ENCODE assay signal across 28 cellular contexts in the genomic region with DNA sequence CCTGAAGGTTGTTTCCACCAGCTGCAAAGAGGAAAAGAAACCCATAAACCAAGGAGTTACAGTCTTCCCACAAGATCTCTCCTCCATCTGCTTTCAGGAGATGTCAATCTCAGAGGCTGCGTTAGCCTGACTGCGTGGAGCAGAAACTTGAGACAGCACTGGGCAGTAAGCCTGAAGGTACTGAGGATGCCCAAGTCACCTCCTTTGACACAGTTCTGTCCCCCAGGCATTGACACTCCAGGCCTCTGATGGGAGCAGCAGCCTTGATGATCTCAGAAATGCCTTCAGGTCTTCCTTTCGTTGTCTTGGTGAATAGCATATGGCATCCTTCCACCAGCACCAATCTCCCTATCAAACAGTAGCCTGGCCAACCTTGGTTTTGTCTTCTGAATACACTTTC.
DNase-seq lines count a peak whose midpoint lies in the region; ATAC-seq and FAIRE-seq lines count a peak whose summit lies in the region.
"Had no signal": no experiment of that assay in that cellular context is flagged by ENCODE, and none has a peak within 500 bp of the region (broad histone marks: within the 10 kb centered on the region; RNA-seq: fewer than 3 reads in every experiment).

No MANE protein-coding gene starts in this region.

- H3K27me3 ChIP-seq in CD8-positive, alpha-beta memory T cell (ENCODE audit: insufficient read depth, low read length, poor library complexity, severe bottlenecking) = no peaks in the 10 kb centered on the region
- H3K27me3 ChIP-seq: brain microvascular endothelial cell, gastroesophageal sphincter, Peyer's patch, sigmoid colon, suprapubic skin, upper lobe of right lung had no signal

- peak overlapping the region in 6 of 8 donors; percentile 11 to 85 (median 71) for H3K27ac Mint-ChIP-seq in CD8-positive, alpha-beta memory T cell
- H3K27ac Mint-ChIP-seq in activated naive CD8-positive, alpha-beta T cell treated with anti-CD3 and anti-CD28 coated beads, Interleukin-2, amount 50 U/mL, for 24 hours = peak overlapping the region; percentile 57
- H3K27ac Mint-ChIP-seq in natural killer cell treated with Interleukin-12 subunit alpha and Interleukin-12 subunit beta and Interleukin-15 and Interleukin-18, amount 100 ng/mL, for 72 hours = peak overlapping the region; percentile 2 to 17
- H3K27ac Mint-ChIP-seq: HFFc6 had no signal

- H3K4me1 ChIP-seq in CD8-positive, alpha-beta memory T cell (ENCODE audit: insufficient read depth, low read length) = no peaks in the 10 kb centered on the region
- H3K4me1 ChIP-seq: Peyer's patch, suprapubic skin, upper lobe of right lung had no signal

- no peaks in the 10 kb centered on the region for H3K9me3 ChIP-seq in CD8-positive, alpha-beta memory T cell (ENCODE audit: low read length)
- H3K9me3 ChIP-seq: gastroesophageal sphincter, Peyer's patch, sigmoid colon, suprapubic skin, upper lobe of right lung had no signal

- no peak for FAIRE-seq in RCC 7860 (lab: Jason Lieb, UNC)

- H3K36me3 ChIP-seq in CD8-positive, alpha-beta memory T cell (ENCODE audit: insufficient read depth, low read length) = peaks cover 23% of the 10 kb centered on the region

- ATAC-seq in activated naive CD8-positive, alpha-beta T cell treated with anti-CD3 and anti-CD28 coated beads, Interleukin-2, amount 50 U/mL, for 24 hours = no peak
- ATAC-seq in natural killer cell treated with Interleukin-12 subunit alpha and Interleukin-12 subunit beta and Interleukin-15 and Interleukin-18, amount 100 ng/mL, for 72 hours = no peak
- ATAC-seq in HG03139 (IDR thresholded peaks at IDR 0.05; ENCODE audit: unreplicated experiment) = no peak
- ATAC-seq: gastroesophageal sphincter, upper lobe of right lung had no signal

- no peak overlapping the region for H3K4me3 ChIP-seq in CD8-positive, alpha-beta memory T cell (ENCODE audit: low read length)
- H3K4me3 ChIP-seq: gastroesophageal sphincter, Peyer's patch, sigmoid colon, suprapubic skin, upper lobe of right lung had no signal

- POLR2A ChIA-PET in CD8-positive, alpha-beta memory T cell (lab: Charles Lee) = no interaction called here

- no peak overlapping the region for H3K27ac ChIP-seq in CD8-positive, alpha-beta memory T cell (ENCODE audit: low read depth, low read length)
- H3K27ac ChIP-seq: brain microvascular endothelial cell, C4-2B, Peyer's patch, suprapubic skin, upper lobe of right lung, VCaP had no signal

- H3K9me3 Mint-ChIP-seq in CD8-positive, alpha-beta memory T cell = no peaks in the 10 kb centered on the region
- H3K9me3 Mint-ChIP-seq in activated naive CD8-positive, alpha-beta T cell treated with anti-CD3 and anti-CD28 coated beads, Interleukin-2, amount 50 U/mL, for 24 hours = no peaks in the 10 kb centered on the region
- no peaks in the 10 kb centered on the region for H3K9me3 Mint-ChIP-seq in natural killer cell treated with Interleukin-12 subunit alpha and Interleukin-12 subunit beta and Interleukin-15 and Interleukin-18, amount 100 ng/mL, for 72 hours
- H3K9me3 Mint-ChIP-seq: HFFc6 had no signal

- H3K36me3 Mint-ChIP-seq in CD8-positive, alpha-beta memory T cell = peaks cover 4 to 90% (median 21%) of the 10 kb centered on the region in 3 donors
- H3K36me3 Mint-ChIP-seq in activated naive CD8-positive, alpha-beta T cell treated with anti-CD3 and anti-CD28 coated beads, Interleukin-2, amount 50 U/mL, for 24 hours (ENCODE audit: low read depth) = peaks cover 62% of the 10 kb centered on the region
- H3K36me3 Mint-ChIP-seq in natural killer cell treated with Interleukin-12 subunit alpha and Interleukin-12 subunit beta and Interleukin-15 and Interleukin-18, amount 100 ng/mL, for 72 hours = peaks cover 27% of the 10 kb centered on the region

- CTCF ChIA-PET in CD8-positive, alpha-beta memory T cell (lab: Charles Lee) = no interaction called here

- H3K27me3 Mint-ChIP-seq in CD8-positive, alpha-beta memory T cell = no peaks in the 10 kb centered on the region
- no peaks in the 10 kb centered on the region for H3K27me3 Mint-ChIP-seq in activated naive CD8-positive, alpha-beta T cell treated with anti-CD3 and anti-CD28 coated beads, Interleukin-2, amount 50 U/mL, for 24 hours
- no peaks in the 10 kb centered on the region for H3K27me3 Mint-ChIP-seq in natural killer cell treated with Interleukin-12 subunit alpha and Interleukin-12 subunit beta and Interleukin-15 and Interleukin-18, amount 100 ng/mL, for 72 hours

- H3K4me3 Mint-ChIP-seq in CD8-positive, alpha-beta memory T cell = no peak overlapping the region
- no peak overlapping the region for H3K4me3 Mint-ChIP-seq in activated naive CD8-positive, alpha-beta T cell treated with anti-CD3 and anti-CD28 coated beads, Interleukin-2, amount 50 U/mL, for 24 hours
- H3K4me3 Mint-ChIP-seq in natural killer cell treated with Interleukin-12 subunit alpha and Interleukin-12 subunit beta and Interleukin-15 and Interleukin-18, amount 100 ng/mL, for 72 hours = no peak overlapping the region
- H3K4me3 Mint-ChIP-seq: HFFc6 had no signal

- peaks cover 12 to 36% (median 34%) of the 10 kb centered on the region in 3 donors for H3K4me1 Mint-ChIP-seq in CD8-positive, alpha-beta memory T cell
- peaks cover 31% of the 10 kb centered on the region for H3K4me1 Mint-ChIP-seq in activated naive CD8-positive, alpha-beta T cell treated with anti-CD3 and anti-CD28 coated beads, Interleukin-2, amount 50 U/mL, for 24 hours
- peaks cover 21 to 33% of the 10 kb centered on the region in 2 donors for H3K4me1 Mint-ChIP-seq in natural killer cell treated with Interleukin-12 subunit alpha and Interleukin-12 subunit beta and Interleukin-15 and Interleukin-18, amount 100 ng/mL, for 72 hours (ENCODE audit: low read depth in 2 of 2)

- DNase-seq in activated CD8-positive, alpha-beta memory T cell treated with anti-CD3 and anti-CD28 coated beads for 24 hours = peak; percentile 52
- no peak for DNase-seq in activated CD8-positive, alpha-beta memory T cell treated with anti-CD3 and anti-CD28 coated beads, Interleukin-2, amount 50 U/mL, for 48 hours
- DNase-seq in CD8-positive, alpha-beta memory T cell = no peak
- DNase-seq in activated naive CD8-positive, alpha-beta T cell treated with anti-CD3 and anti-CD28 coated beads, Interleukin-2, amount 50 U/mL, for 24 hours = no peak
- DNase-seq in natural killer cell treated with Interleukin-12 subunit alpha and Interleukin-12 subunit beta and Interleukin-15 and Interleukin-18, amount 100 ng/mL, for 72 hours (ENCODE audit: low spot score) = no peak
- DNase-seq in DMS53 (lab: John Stamatoyannopoulos, UW) = no peak
- DNase-seq in RCC 7860 (ENCODE audit: low spot score) = no peak
- DNase-seq: activated CD4-positive, alpha-beta T cell treated with anti-CD3 and anti-CD28 coated beads for 48 hours; activated effector memory CD4-positive, alpha-beta T cell treated with Interleukin-2 at 50 U/mL for 16 hours; brain microvascular endothelial cell; GOT3; HFFc6; kidney glomerular epithelial cell; NCI-H1048; NCI-H187; NCI-H446 treated with DMSO at 0.1 percent for 48 hours; NCI-H774; nucleus accumbens; Peyer's patch; SIG-M5; sigmoid colon; stimulated activated CD4-positive, alpha-beta T cell treated with anti-CD3 and anti-CD28 coated beads, Interleukin-4, amount 100 ng/mL, for 4 hours; upper lobe of right lung had no signal

Comparison
In these comparisons a context has a peak if more than half of its experiments do, and no peak if none do; other contexts are left out.
1. H3K27ac Mint-ChIP-seq: peak in every context shown above with its lines; median percentile 71 in CD8-positive, alpha-beta memory T cell; 57 in activated naive CD8-positive, alpha-beta T cell treated with anti-CD3 and anti-CD28 coated beads, Interleukin-2, amount 50 U/mL, for 24 hours; 10 in natural killer cell treated with Interleukin-12 subunit alpha and Interleukin-12 subunit beta and Interleukin-15 and Interleukin-18, amount 100 ng/mL, for 72 hours.